8 cellular contexts compared by ENCODE assay signal in the genomic region with DNA sequence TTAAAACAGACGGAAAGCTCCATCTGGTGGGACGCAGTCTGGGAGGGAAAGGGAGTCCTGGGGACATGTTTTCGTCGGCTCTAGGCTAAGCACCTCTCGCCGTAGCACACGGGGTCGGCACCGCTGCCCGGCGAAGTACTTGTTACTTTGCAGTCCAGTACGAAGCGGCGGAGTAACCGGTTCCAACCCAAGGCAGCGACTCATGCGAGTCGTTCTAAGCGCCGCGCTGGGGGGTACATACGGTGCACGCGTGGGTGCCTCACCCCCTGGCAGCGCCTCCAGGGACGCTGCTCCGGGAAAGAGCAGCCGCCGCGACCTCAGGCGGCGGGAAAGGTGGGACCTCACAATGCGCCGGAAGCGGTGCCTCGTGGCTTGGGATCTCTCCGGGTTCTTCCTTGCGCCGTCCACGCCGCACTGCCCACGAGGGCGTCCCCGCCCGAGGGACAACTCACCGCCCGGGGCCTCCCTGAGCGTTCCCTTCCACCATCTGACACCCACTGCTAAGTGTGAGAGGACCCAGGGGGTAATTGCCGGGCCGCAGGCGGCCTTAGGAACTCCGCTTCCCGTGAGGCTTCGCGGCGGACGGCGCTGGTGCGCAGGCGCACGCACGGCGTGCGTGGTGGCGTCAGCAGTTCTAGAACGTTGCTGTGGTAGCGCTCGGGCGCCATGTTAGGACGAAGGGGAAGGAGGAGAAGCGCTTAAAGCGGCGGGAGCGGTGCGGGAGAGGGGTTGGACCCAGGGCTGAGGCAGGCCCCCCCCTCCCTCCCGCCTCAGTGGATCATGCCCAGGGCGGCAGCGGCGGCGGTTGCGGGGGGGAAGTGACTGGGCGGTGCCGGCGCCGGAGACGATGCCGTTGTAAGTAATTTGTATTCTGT. TPM values are rescaled to one million over a fixed set of nuclear protein-coding genes. Genes with fewer than 3 reads are reported as not detected.
DNase-seq lines count a peak whose midpoint lies in the region; ATAC-seq lines count a peak whose summit lies in the region.

Gene PAPOLA, plus strand, starts transcription at position 637 of the 875 bp plus-strand sequence. Its CDS starts 211 bp downstream, at position 848.

- CTCF ChIA-PET in activated CD8-positive, alpha-beta memory T cell treated with anti-CD3 and anti-CD28 coated beads for 36 hours (lab: Charles Lee), result no interaction called here

- H3K36me3 ChIP-seq in effector memory CD4-positive, alpha-beta T cell (ENCODE audit: control insufficient read depth, insufficient read depth, low read length), result no peaks in the 10 kb centered on the region

- H3K4me3 Mint-ChIP-seq in memory B cell, result peak within 1 kb of the TSS; percentile 93

- H3K4me1 Mint-ChIP-seq in memory B cell, result peaks cover 33% of the 10 kb centered on the region

- H3K36me3 Mint-ChIP-seq in memory B cell, result peaks cover 5% of the 10 kb centered on the region

- ATAC-seq in GM19468 (IDR thresholded peaks at IDR 0.05; ENCODE audit: extremely low read depth, unreplicated experiment) (peak; percentile 93), memory B cell (ENCODE audit: low read depth) (peak; percentile 89)

- H3K9me3 ChIP-seq in effector memory CD4-positive, alpha-beta T cell (ENCODE audit: control insufficient read depth, low read length), result no peaks in the 10 kb centered on the region

- H3K27ac Mint-ChIP-seq in memory B cell, result peak within 1 kb of the TSS; percentile 98

- H3K27me3 Mint-ChIP-seq in memory B cell, result no peaks in the 10 kb centered on the region

- peaks cover 21% of the 10 kb centered on the region for H3K4me1 ChIP-seq in effector memory CD4-positive, alpha-beta T cell (ENCODE audit: control insufficient read depth, insufficient read depth, low read length, poor library complexity, severe bottlenecking)

- DNase-seq in CMK (ENCODE audit: low read depth) (peak; percentile 78), HS-5 (ENCODE audit: low read depth) (peak; percentile 88), memory B cell (ENCODE audit: low spot score in 2 of 2) (peak; percentile 94)
- peak; percentile 94 for DNase-seq in NK-92 treated with Interleukin-12 subunit alpha and Interleukin-12 subunit beta, amount 100 ng/mL, for 24 hours (lab: John Stamatoyannopoulos, UW)
- DNase-seq in effector memory CD4-positive, alpha-beta T cell, result peak; percentile 90 to 93 (median 92)
- peak; percentile 87 for DNase-seq in stimulated activated CD8-positive, alpha-beta memory T cell treated with anti-CD3 and anti-CD28 coated beads, Interleukin-12 subunit alpha, Interleukin-12 subunit beta, amount 100 ng/mL, for 24 hours (ENCODE audit: extremely low read depth)

- no peaks in the 10 kb centered on the region for H3K9me3 Mint-ChIP-seq in memory B cell

- H3K4me3 ChIP-seq in effector memory CD4-positive, alpha-beta T cell (ENCODE audit: insufficient read depth, low read depth, low read length, poor library complexity, severe bottlenecking), result peak within 1 kb of the TSS; percentile 84

- peak within 1 kb of the TSS; percentile 92 for H3K27ac ChIP-seq in effector memory CD4-positive, alpha-beta T cell (ENCODE audit: insufficient read depth, low read length, poor library complexity, severe bottlenecking)

- no peaks in the 10 kb centered on the region for H3K27me3 ChIP-seq in effector memory CD4-positive, alpha-beta T cell (replicated peaks; ENCODE audit: control insufficient read depth, insufficient read depth, low read length, poor library complexity, severe bottlenecking)

- POLR2A ChIA-PET in activated CD8-positive, alpha-beta memory T cell treated with anti-CD3 and anti-CD28 coated beads for 36 hours (lab: Charles Lee), result no interaction called here

RNA-seq across cellular contexts. Expression of gene PAPOLA, which starts in this region (rescaled TPM):
- 100 to 1,000 TPM; 202 TPM for total RNA-seq in activated CD8-positive, alpha-beta memory T cell treated with anti-CD3 and anti-CD28 coated beads for 36 hours

Comparison
In these comparisons a context has a peak if more than half of its experiments do, and no peak if none do; other contexts are left out.
1. Peak in every context shown above with its lines: DNase-seq, ATAC-seq, H3K4me3 ChIP-seq and H3K27ac ChIP-seq.